14 cellular contexts compared by ENCODE assay signal in genomic region chr16:11748404-11749254, GRCh38. TPM values are rescaled to one million over a fixed set of nuclear protein-coding genes. Genes with fewer than 3 reads are reported as not detected.
DNase-seq lines count a peak whose midpoint lies in the region; ATAC-seq, FAIRE-seq and TF ChIP-seq lines count a peak whose summit lies in the region.
"Had no signal": no experiment of that assay in that cellular context is flagged by ENCODE, and none has a peak within 500 bp of the region (broad histone marks: within the 10 kb centered on the region; RNA-seq: fewer than 3 reads in every experiment).

No MANE protein-coding gene starts in this region.

- no peak overlapping the region for H4K5ac ChIP-seq in H9 (ENCODE audit: insufficient read length, low read depth, low read length)

- H3K27me3 Mint-ChIP-seq in H9 (ENCODE audit: low read depth), result no peaks in the 10 kb centered on the region
- no peaks in the 10 kb centered on the region for H3K27me3 Mint-ChIP-seq in activated T-helper 2 cell treated with anti-CD3 and anti-CD28 coated beads, Interferon-gamma antibody, Interleukin-2, Interleukin-4, amounts not matched to agents 10 μg/mL and 5 μg/mL and 100 μg/mL, durations not matched to agents 14 hours and 24 hours and 36 hours (ENCODE audit: low read depth)
- no peaks in the 10 kb centered on the region for H3K27me3 Mint-ChIP-seq in stimulated activated memory B cell treated with anti-CD40 and anti-IgM and Interleukin-4, amounts not matched to agents 10 μg/mL and 1 μg/mL and 100 μg/mL, for 72 hours
- H3K27me3 Mint-ChIP-seq: stimulated activated naive CD8-positive, alpha-beta T cell treated with anti-CD3 and anti-CD28 coated beads, Interleukin-15, amount 100 ng/mL, for 72 hours had no signal

- no peak for DNase-seq in A549 (ENCODE audit: low read depth in 1 of 2, low spot score in 1 of 2)
- DNase-seq in H9, result no peak
- DNase-seq in activated T-helper 2 cell treated with anti-CD3 and anti-CD28 coated beads, Interferon-gamma antibody, Interleukin-2, Interleukin-4, amounts not matched to agents 10 μg/mL and 5 μg/mL and 100 μg/mL, durations not matched to agents 14 hours and 24 hours and 36 hours (ENCODE audit: low spot score), result peak; percentile 7
- no peak for DNase-seq in OCI-M1 (lab: John Stamatoyannopoulos, UW)
- no peak for DNase-seq in amygdala (lab: John Stamatoyannopoulos, UW)
- no peak for DNase-seq in NCI-H146 treated with DMSO at 0.1 percent for 48 hours (lab: John Stamatoyannopoulos, UW; ENCODE audit: unreplicated experiment)
- DNase-seq: activated CD4-positive, alpha-beta T cell treated with anti-CD3 and anti-CD28 coated beads for 48 hours; activated naive CD4-positive, alpha-beta T cell; GF-D8; stimulated activated CD4-positive, alpha-beta T cell treated with anti-CD3 and anti-CD28 coated beads, Interleukin-4, amount 100 ng/mL, for 24 hours; stimulated activated naive CD8-positive, alpha-beta T cell treated with anti-CD3 and anti-CD28 coated beads, Interleukin-15, amount 100 ng/mL, for 72 hours had no signal

- H4K20me1 ChIP-seq in H9 (ENCODE audit: control insufficient read depth, insufficient read depth, insufficient read length), result no peaks in the 10 kb centered on the region

- H3K27me3 ChIP-seq in H9 (ENCODE audit: insufficient read depth, low read length), result no peaks in the 10 kb centered on the region

- H3K27ac Mint-ChIP-seq in H9, result peak overlapping the region in 2 of 3 experiments; percentile 61 to 70; a peak in 2 of 7 replicates
- peak overlapping the region; percentile 47 for H3K27ac Mint-ChIP-seq in activated T-helper 2 cell treated with anti-CD3 and anti-CD28 coated beads, Interferon-gamma antibody, Interleukin-2, Interleukin-4, amounts not matched to agents 10 μg/mL and 5 μg/mL and 100 μg/mL, durations not matched to agents 14 hours and 24 hours and 36 hours
- H3K27ac Mint-ChIP-seq in stimulated activated memory B cell treated with anti-CD40 and anti-IgM and Interleukin-4, amounts not matched to agents 10 μg/mL and 1 μg/mL and 100 μg/mL, for 72 hours, result no peak overlapping the region
- H3K27ac Mint-ChIP-seq: stimulated activated naive CD8-positive, alpha-beta T cell treated with anti-CD3 and anti-CD28 coated beads, Interleukin-15, amount 100 ng/mL, for 72 hours had no signal

- intact Hi-C loops in activated T-helper 2 cell treated with anti-CD3 and anti-CD28 coated beads, Interferon-gamma antibody, Interleukin-2, Interleukin-4, amounts not matched to agents 10 μg/mL and 5 μg/mL and 100 μg/mL, durations not matched to agents 14 hours and 24 hours and 36 hours (cut with micrococcal nuclease), result loop anchor here (10.0 kb wide), 1 partner anchor 166 kb away; the partner anchor contains the start of gene GSPT1

- H3K9me3 ChIP-seq in A549 (no peaks in the 10 kb centered on the region), H9 (ENCODE audit: control insufficient read depth, low read depth, low read length) (no peaks in the 10 kb centered on the region), mesodermal cell (ENCODE audit: control insufficient read depth, low read length) (no peaks in the 10 kb centered on the region)

- TF ChIP-seq RAD21 in A549 (conservative IDR thresholded peaks at IDR 0.05 in 1 of 2, IDR thresholded peaks at IDR 0.05 in 1 of 2), result no peak

- H3K4me1 ChIP-seq in A549, result peaks cover 22% of the 10 kb centered on the region
- no peaks in the 10 kb centered on the region for H3K4me1 ChIP-seq in H9 (ENCODE audit: insufficient read depth, low read length)
- no peaks in the 10 kb centered on the region for H3K4me1 ChIP-seq in mesodermal cell (ENCODE audit: control insufficient read depth, insufficient read depth, low read length, poor library complexity, severe bottlenecking)

- ATAC-seq in A549, result no peak
- ATAC-seq in stimulated activated memory B cell treated with anti-CD40 and anti-IgM and Interleukin-4, amounts not matched to agents 10 μg/mL and 1 μg/mL and 100 μg/mL, for 72 hours, result no peak
- ATAC-seq: stimulated activated naive CD8-positive, alpha-beta T cell treated with anti-CD3 and anti-CD28 coated beads, Interleukin-15, amount 100 ng/mL, for 72 hours had no signal

- H3K4me2 ChIP-seq in A549 (peak overlapping the region; percentile 42), H9 (ENCODE audit: insufficient read depth, insufficient read length, low read length) (no peak overlapping the region)

- no peak overlapping the region for H2BK20ac ChIP-seq in H9 (ENCODE audit: low read depth, low read length, poor library complexity, severe bottlenecking)

- CTCF ChIA-PET in A549 (lab: Yijun Ruan, JAX), result no interaction called here

- no peak overlapping the region for H3K9ac ChIP-seq in H9 (ENCODE audit: extremely low read depth, insufficient read length, low read length)

- no peak overlapping the region for H3K4me3 ChIP-seq in A549
- H3K4me3 ChIP-seq in mesodermal cell (ENCODE audit: extremely low read depth, insufficient read depth, low read length, poor library complexity, severe bottlenecking), result no peak overlapping the region

- peaks cover 8 to 38% (median 35%) of the 10 kb centered on the region in 3 experiments; a peak in 6 of 7 replicates for H3K36me3 Mint-ChIP-seq in H9 (ENCODE audit: insufficient read depth in 1 of 3, low read depth in 3 of 3)
- H3K36me3 Mint-ChIP-seq in activated T-helper 2 cell treated with anti-CD3 and anti-CD28 coated beads, Interferon-gamma antibody, Interleukin-2, Interleukin-4, amounts not matched to agents 10 μg/mL and 5 μg/mL and 100 μg/mL, durations not matched to agents 14 hours and 24 hours and 36 hours (ENCODE audit: low read depth), result peaks cover 53% of the 10 kb centered on the region
- peaks cover 48% of the 10 kb centered on the region for H3K36me3 Mint-ChIP-seq in stimulated activated memory B cell treated with anti-CD40 and anti-IgM and Interleukin-4, amounts not matched to agents 10 μg/mL and 1 μg/mL and 100 μg/mL, for 72 hours

- peaks cover under 1% of the 10 kb centered on the region for H3K23me2 ChIP-seq in H9 (ENCODE audit: insufficient read length, low read depth, low read length, poor library complexity, severe bottlenecking)

- H2BK5ac ChIP-seq in H9 (ENCODE audit: insufficient read length, low read length), result no peak overlapping the region

- H3K36me3 ChIP-seq in mesodermal cell (ENCODE audit: control insufficient read depth, insufficient read depth, low read length), result peaks cover 61% of the 10 kb centered on the region

- H3K9me3 Mint-ChIP-seq in H9, result no peaks in the 10 kb centered on the region
- no peaks in the 10 kb centered on the region for H3K9me3 Mint-ChIP-seq in activated T-helper 2 cell treated with anti-CD3 and anti-CD28 coated beads, Interferon-gamma antibody, Interleukin-2, Interleukin-4, amounts not matched to agents 10 μg/mL and 5 μg/mL and 100 μg/mL, durations not matched to agents 14 hours and 24 hours and 36 hours
- H3K9me3 Mint-ChIP-seq in stimulated activated memory B cell treated with anti-CD40 and anti-IgM and Interleukin-4, amounts not matched to agents 10 μg/mL and 1 μg/mL and 100 μg/mL, for 72 hours, result no peaks in the 10 kb centered on the region
- H3K9me3 Mint-ChIP-seq: stimulated activated naive CD8-positive, alpha-beta T cell treated with anti-CD3 and anti-CD28 coated beads, Interleukin-15, amount 100 ng/mL, for 72 hours had no signal

- no peak for TF ChIP-seq EP300 in A549 (IDR thresholded peaks at IDR 0.05)

- H2BK15ac ChIP-seq in H9 (ENCODE audit: low read depth, low read length), result no peak overlapping the region

- whole genome bisulfite sequencing in A549 (ENCODE audit: missing lambda C conversion rate), result 81% methylated on average over 13 of the region's 13 CpGs
- WGBS in H9 (ENCODE audit: extremely low coverage, insufficient read length, low lambda C conversion rate), result no CpG with 5 or more reads among the region's 13 CpGs
- WGBS in mesodermal cell (ENCODE audit: insufficient coverage in 2 of 2), 2 experiments, result 94 to 95% methylated on average over 7 to 9 of the region's 13 CpGs

- H2BK12ac ChIP-seq in H9 (ENCODE audit: insufficient read length, low read depth, low read length), result no peak overlapping the region

- POLR2A ChIA-PET in A549 (lab: Yijun Ruan, JAX), result no interaction called here

- no peak overlapping the region for H3K14ac ChIP-seq in H9 (ENCODE audit: insufficient read depth, low read length)

- H2BK120ac ChIP-seq in H9 (ENCODE audit: low read depth, low read length, poor library complexity, severe bottlenecking), result no peak overlapping the region

- no peak overlapping the region for H4K91ac ChIP-seq in H9 (ENCODE audit: insufficient read length, low read depth, low read length)

- H3K27ac ChIP-seq in A549 (peak overlapping the region in 1 of 2 experiments; percentile 35; a peak in 3 of 6 replicates), H9 (ENCODE audit: insufficient read length, low read depth, low read length) (peak overlapping the region; percentile 6), mesodermal cell (ENCODE audit: low read depth, low read length, severe bottlenecking) (peak overlapping the region; percentile 36)
- H3K27ac ChIP-seq: epithelial cell of prostate had no signal

- H3K56ac ChIP-seq in H9 (ENCODE audit: insufficient read length, low read depth, low read length), result no peak overlapping the region

- no peak overlapping the region for H2AK5ac ChIP-seq in H9 (ENCODE audit: insufficient read length, low read length)

- H3K4ac ChIP-seq in H9 (ENCODE audit: low read depth, low read length), result no peak overlapping the region

- H3K79me2 ChIP-seq in H9 (ENCODE audit: insufficient read depth, low read length), result no peaks in the 10 kb centered on the region

- H3K18ac ChIP-seq in H9 (ENCODE audit: insufficient read length, low read depth, low read length), result no peak overlapping the region

- TF ChIP-seq POLR2A in A549 (IDR thresholded peaks at IDR 0.05; ENCODE audit: low read length), result no peak

- H3K23ac ChIP-seq in H9 (ENCODE audit: insufficient read length, low read depth, low read length), result no peak overlapping the region

- H3K4me1 Mint-ChIP-seq in H9, result peaks cover 7 to 11% of the 10 kb centered on the region in 2 experiments
- H3K4me1 Mint-ChIP-seq in activated T-helper 2 cell treated with anti-CD3 and anti-CD28 coated beads, Interferon-gamma antibody, Interleukin-2, Interleukin-4, amounts not matched to agents 10 μg/mL and 5 μg/mL and 100 μg/mL, durations not matched to agents 14 hours and 24 hours and 36 hours (ENCODE audit: low read depth), result peaks cover 11% of the 10 kb centered on the region
- peaks cover 8% of the 10 kb centered on the region for H3K4me1 Mint-ChIP-seq in stimulated activated memory B cell treated with anti-CD40 and anti-IgM and Interleukin-4, amounts not matched to agents 10 μg/mL and 1 μg/mL and 100 μg/mL, for 72 hours

- H4K8ac ChIP-seq in H9 (replicated peaks; ENCODE audit: insufficient read length, low read depth, low read length), result no peak overlapping the region

- no peak for FAIRE-seq in A549 (lab: Jason Lieb, UNC)

- no peak overlapping the region for H2AFZ ChIP-seq in H9 (ENCODE audit: low read length)

- no peak overlapping the region for H3T11ph ChIP-seq in H9 (ENCODE audit: low read length)

- no peak overlapping the region for H3K4me3 Mint-ChIP-seq in H9
- no peak overlapping the region for H3K4me3 Mint-ChIP-seq in activated T-helper 2 cell treated with anti-CD3 and anti-CD28 coated beads, Interferon-gamma antibody, Interleukin-2, Interleukin-4, amounts not matched to agents 10 μg/mL and 5 μg/mL and 100 μg/mL, durations not matched to agents 14 hours and 24 hours and 36 hours (ENCODE audit: low read depth)
- H3K4me3 Mint-ChIP-seq in stimulated activated memory B cell treated with anti-CD40 and anti-IgM and Interleukin-4, amounts not matched to agents 10 μg/mL and 1 μg/mL and 100 μg/mL, for 72 hours, result no peak overlapping the region
- H3K4me3 Mint-ChIP-seq: stimulated activated naive CD8-positive, alpha-beta T cell treated with anti-CD3 and anti-CD28 coated beads, Interleukin-15, amount 100 ng/mL, for 72 hours had no signal

- no peak for TF ChIP-seq CTCF in A549 (IDR thresholded peaks at IDR 0.05)
- no peak for TF ChIP-seq CTCF in H9 (conservative IDR thresholded peaks at IDR 0.05)

- H3K79me1 ChIP-seq in H9 (ENCODE audit: insufficient read depth, low read depth, low read length, poor library complexity, severe bottlenecking), result no peaks in the 10 kb centered on the region

RNA-seq across cellular contexts. Expression of gene TXNDC11, which starts 6.0 kb away (rescaled TPM):
- polyA plus RNA-seq in A549 (2011; rRNA removed), result 42.4 and 45.1 TPM in 2 replicates
- polyA plus RNA-seq in A549 (2012; cell fraction: cytosol; rRNA removed), result 39.8 and 46.9 TPM in 2 replicates
- 39.6 and 47.5 TPM in 2 replicates for polyA plus RNA-seq in A549 (2012; cell fraction: nucleus; rRNA removed)
- 22.7 to 26.3 TPM (median 24.1 TPM) in 3 replicates for polyA plus RNA-seq in A549 (2017; fragmentation: RNase III; extraction: RNeasy Plus Mini Kit Qiagen cat#74134 plus additional on column Dnase treatment)
- polyA minus RNA-seq in A549 (2011; rRNA and poly(A)+ RNA removed), result 28.4 and 40.2 TPM in 2 replicates
- 12.2 and 15.3 TPM in 2 replicates for total RNA-seq in H9 (2021)
- total RNA-seq in activated T-helper 2 cell treated with anti-CD3 and anti-CD28 coated beads, Interferon-gamma antibody, Interleukin-2, Interleukin-4, amounts not matched to agents 10 μg/mL and 5 μg/mL and 100 μg/mL, durations not matched to agents 14 hours and 24 hours and 36 hours, result 48.0 and 53.0 TPM in 2 replicates
- polyA plus RNA-seq in mesodermal cell (2013, experiment 1 of 2), result 22.1 TPM
- polyA plus RNA-seq in mesodermal cell (2013, experiment 2 of 2), result 17.1 TPM

RNA-seq across cellular contexts. Expression of gene ZC3H7A, which starts 48.4 kb away (rescaled TPM):
- polyA plus RNA-seq in A549 (2011; rRNA removed) (41.5 and 55.1 TPM in 2 replicates), A549 (2017; fragmentation: RNase III; extraction: RNeasy Plus Mini Kit Qiagen cat#74134 plus additional on column Dnase treatment) (33.8 to 39.1 TPM (median 36.8 TPM) in 3 replicates)
- 23.6 and 25.7 TPM in 2 replicates for polyA plus RNA-seq in A549 (2012; cell fraction: cytosol; rRNA removed)
- polyA plus RNA-seq in A549 (2012; cell fraction: nucleus; rRNA removed), result 15.1 and 25.0 TPM in 2 replicates
- 18.5 and 23.6 TPM in 2 replicates for polyA minus RNA-seq in A549 (2011; rRNA and poly(A)+ RNA removed)
- 43.1 and 43.5 TPM in 2 replicates for total RNA-seq in H9 (2021)
- 63.4 and 71.1 TPM in 2 replicates for total RNA-seq in activated T-helper 2 cell treated with anti-CD3 and anti-CD28 coated beads, Interferon-gamma antibody, Interleukin-2, Interleukin-4, amounts not matched to agents 10 μg/mL and 5 μg/mL and 100 μg/mL, durations not matched to agents 14 hours and 24 hours and 36 hours
- polyA plus RNA-seq in mesodermal cell (2013, experiment 1 of 2), result 50.9 TPM
- 52.2 TPM for polyA plus RNA-seq in mesodermal cell (2013, experiment 2 of 2)
